ENCODE assay signal across 18 cellular contexts in the genomic region with DNA sequence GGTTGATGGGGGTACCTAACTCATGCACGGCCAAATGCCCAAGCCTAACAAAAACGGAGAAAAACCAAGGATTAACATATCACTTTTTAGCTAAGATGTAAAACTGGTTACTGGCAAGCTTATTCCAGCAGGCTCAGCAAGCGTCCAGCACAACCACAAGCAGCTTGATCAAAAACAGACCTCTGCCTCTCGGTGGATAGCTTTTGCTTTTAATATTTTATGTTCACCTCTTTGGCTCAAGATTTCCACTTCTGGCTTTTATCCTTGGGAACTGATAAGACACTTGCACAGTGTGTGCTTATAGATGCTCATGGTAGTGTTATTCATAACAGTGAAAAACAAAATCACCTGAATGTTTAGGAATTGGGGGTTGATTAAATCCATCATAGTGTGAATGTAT.
"Had no signal": no experiment of that assay in that cellular context is flagged by ENCODE, and none has a peak within 500 bp of the region (broad histone marks: within the 10 kb centered on the region; RNA-seq: fewer than 3 reads in every experiment).

No MANE protein-coding gene starts in this region.

- H3K27ac Mint-ChIP-seq: activated CD4-positive, alpha-beta memory T cell treated with anti-CD3 and anti-CD28 coated beads for 36 hours; activated naive CD8-positive, alpha-beta T cell treated with anti-CD3 and anti-CD28 coated beads, Interleukin-2, amount 10 ng/mL, durations not matched to agents 7 days and 5 days; effector memory CD8-positive, alpha-beta T cell; naive B cell; stimulated activated memory B cell treated with anti-CD40 and anti-IgM and Interleukin-4, amounts not matched to agents 10 μg/mL and 1 μg/mL and 100 μg/mL, for 72 hours had no signal

- H3K4me1 ChIP-seq: lower lobe of right lung had no signal

- H3K36me3 Mint-ChIP-seq: activated CD4-positive, alpha-beta memory T cell treated with anti-CD3 and anti-CD28 coated beads for 36 hours; naive B cell; stimulated activated memory B cell treated with anti-CD40 and anti-IgM and Interleukin-4, amounts not matched to agents 10 μg/mL and 1 μg/mL and 100 μg/mL, for 72 hours had no signal

- H3K27me3 Mint-ChIP-seq: activated CD4-positive, alpha-beta memory T cell treated with anti-CD3 and anti-CD28 coated beads for 36 hours; activated naive CD8-positive, alpha-beta T cell treated with anti-CD3 and anti-CD28 coated beads, Interleukin-2, amount 10 ng/mL, durations not matched to agents 7 days and 5 days; effector memory CD8-positive, alpha-beta T cell; stimulated activated memory B cell treated with anti-CD40 and anti-IgM and Interleukin-4, amounts not matched to agents 10 μg/mL and 1 μg/mL and 100 μg/mL, for 72 hours had no signal

- DNase-seq: activated CD4-positive, alpha-beta memory T cell treated with anti-CD3 and anti-CD28 coated beads for 36 hours; activated CD4-positive, CD25-positive, alpha-beta regulatory T cell treated with anti-CD3 and anti-CD28 coated beads, Interleukin-2, amount 50 U/mL, for 72 hours; activated naive CD8-positive, alpha-beta T cell treated with anti-CD3 and anti-CD28 coated beads, Interleukin-2, amount 10 ng/mL, durations not matched to agents 7 days and 5 days; activated T-cell treated with anti-CD3 and anti-CD28 coated beads, Interleukin-2, amount 50 U/mL, for 48 hours; central memory CD4-positive, alpha-beta T cell; cortex of kidney; effector memory CD8-positive, alpha-beta T cell; hypothalamus; left cardiac atrium; lower lobe of right lung; midbrain; naive B cell; right cardiac atrium; stimulated activated CD4-positive, alpha-beta T cell treated with anti-CD3 and anti-CD28 coated beads, Interleukin-1b, Interleukin-23, amount 100 ng/mL, for 48 hours; SW 1271; transverse colon had no signal

- H3K4me1 Mint-ChIP-seq: naive B cell; stimulated activated memory B cell treated with anti-CD40 and anti-IgM and Interleukin-4, amounts not matched to agents 10 μg/mL and 1 μg/mL and 100 μg/mL, for 72 hours had no signal

- H3K9me3 Mint-ChIP-seq: activated CD4-positive, alpha-beta memory T cell treated with anti-CD3 and anti-CD28 coated beads for 36 hours; activated naive CD8-positive, alpha-beta T cell treated with anti-CD3 and anti-CD28 coated beads, Interleukin-2, amount 10 ng/mL, durations not matched to agents 7 days and 5 days; effector memory CD8-positive, alpha-beta T cell; naive B cell; stimulated activated memory B cell treated with anti-CD40 and anti-IgM and Interleukin-4, amounts not matched to agents 10 μg/mL and 1 μg/mL and 100 μg/mL, for 72 hours had no signal

- H3K27ac ChIP-seq: lower lobe of right lung, neutrophil had no signal

- H3K9me3 ChIP-seq: lower lobe of right lung, neutrophil, transverse colon had no signal

- H3K4me3 Mint-ChIP-seq: activated CD4-positive, alpha-beta memory T cell treated with anti-CD3 and anti-CD28 coated beads for 36 hours; activated naive CD8-positive, alpha-beta T cell treated with anti-CD3 and anti-CD28 coated beads, Interleukin-2, amount 10 ng/mL, durations not matched to agents 7 days and 5 days; effector memory CD8-positive, alpha-beta T cell; stimulated activated memory B cell treated with anti-CD40 and anti-IgM and Interleukin-4, amounts not matched to agents 10 μg/mL and 1 μg/mL and 100 μg/mL, for 72 hours had no signal

- H3K27me3 ChIP-seq: transverse colon had no signal

- ATAC-seq: effector memory CD8-positive, alpha-beta T cell; left cardiac atrium; lower lobe of right lung; right cardiac atrium; stimulated activated memory B cell treated with anti-CD40 and anti-IgM and Interleukin-4, amounts not matched to agents 10 μg/mL and 1 μg/mL and 100 μg/mL, for 72 hours had no signal

- H3K36me3 ChIP-seq: lower lobe of right lung, neutrophil, transverse colon had no signal

- H3K4me3 ChIP-seq: lower lobe of right lung, transverse colon had no signal
